In the genomic region with DNA sequence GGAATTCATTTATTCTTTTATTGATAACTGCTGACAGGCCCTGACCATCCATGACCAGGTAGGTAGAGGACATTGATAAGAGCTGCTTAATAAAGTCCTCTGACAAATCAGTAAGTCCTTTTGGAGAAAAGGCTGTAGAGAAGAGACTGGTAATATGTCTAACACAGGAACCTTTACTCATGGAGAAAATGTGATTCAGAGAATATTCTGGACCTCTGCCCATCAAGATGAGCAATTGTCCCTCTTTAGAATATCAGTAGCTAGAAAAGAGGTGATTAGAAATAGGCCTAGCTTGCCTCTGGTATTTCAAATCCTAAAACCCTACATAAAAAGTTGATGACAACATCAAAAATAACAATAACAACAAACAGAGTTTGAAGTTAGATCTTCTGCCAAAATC, we compare ENCODE assay signal across 28 cellular contexts.
A peak's percentile ranks its signal among the peaks of the same experiment; 100 is the strongest.
DNase-seq lines count a peak whose midpoint lies in the region; ATAC-seq and TF ChIP-seq lines count a peak whose summit lies in the region.
"Had no signal": no experiment of that assay in that cellular context is flagged by ENCODE, and none has a peak within 500 bp of the region (broad histone marks: within the 10 kb centered on the region; RNA-seq: fewer than 3 reads in every experiment).

No MANE protein-coding gene starts in this region.

- H3K4me3 ChIP-seq in AG10803 (ENCODE audit: low read length) (no peak overlapping the region), choroid plexus epithelial cell (ENCODE audit: low read depth, low read length) (no peak overlapping the region)
- H3K4me3 ChIP-seq: colonic mucosa, gastrocnemius medialis, GM12878, pancreas, smooth muscle cell had no signal

- TF ChIP-seq CTCF in AG10803 (conservative IDR thresholded peaks at IDR 0.05; ENCODE audit: low read length), result no peak
- no peak for TF ChIP-seq CTCF in choroid plexus epithelial cell (conservative IDR thresholded peaks at IDR 0.05; ENCODE audit: low read depth, low read length)

- no peak for ATAC-seq in HG02938 (IDR thresholded peaks at IDR 0.05; ENCODE audit: unreplicated experiment)
- ATAC-seq: activated CD8-positive, alpha-beta T cell treated with anti-CD3 and anti-CD28 coated beads for 36 hours; gastrocnemius medialis; GM12878; left cardiac atrium; pancreas had no signal

- DNase-seq in AG10803 (ENCODE audit: low read depth) (peak; percentile 24), LHCN-M2 (ENCODE audit: low read depth) (peak; percentile 43), choroid plexus epithelial cell (ENCODE audit: low read depth) (peak; percentile 57), myocyte (ENCODE audit: low read depth) (peak; percentile 35), NCI-H146 (lab: John Stamatoyannopoulos, UW) (no peak), cerebellar cortex (ENCODE audit: low spot score) (no peak), COLO668 (lab: John Stamatoyannopoulos, UW; ENCODE audit: unreplicated experiment) (no peak)
- DNase-seq: activated CD4-positive, alpha-beta T cell treated with anti-CD3 and anti-CD28 coated beads for 1 hour; activated CD8-positive, alpha-beta memory T cell treated with anti-CD3 and anti-CD28 coated beads, Interleukin-2, amount 50 U/mL, for 48 hours; activated CD8-positive, alpha-beta T cell treated with anti-CD3 and anti-CD28 coated beads for 36 hours; activated naive CD4-positive, alpha-beta T cell treated with anti-CD3 and anti-CD28 coated beads for 36 hours; CD4-positive, alpha-beta memory T cell; colonic mucosa; DMS 273 treated with DMSO at 0.1 percent for 48 hours; effector CD8-positive, alpha-beta T cell; gastrocnemius medialis; hypothalamus; KG1; left cardiac atrium; NCI-H2029 treated with DMSO at 0.1 percent for 48 hours; NCI-H526 treated with DMSO at 0.1 percent for 48 hours; nephron progenitor cell; pancreas; Right ventricle myocardium superior; stimulated activated naive CD4-positive, alpha-beta T cell treated with Interleukin-2 at 50 U/mL for 16 hours had no signal

Comparison
In these comparisons a context has a peak if more than half of its experiments do, and no peak if none do; other contexts are left out.
1. DNase-seq: peak in AG10803 (single experiment), LHCN-M2 (single experiment), choroid plexus epithelial cell (single experiment) and myocyte (single experiment); none in NCI-H146 (single experiment), cerebellar cortex (single experiment) and COLO668 (single experiment).